Comparison of ENCODE assay signal across 1 cellular context in genomic region chr6:36649721-36650484, GRCh38.
TF ChIP-seq lines count a peak whose summit lies in the region.

No MANE protein-coding gene starts in this region.

TF ChIP-seq in endothelial cell of umbilical vein, 7 proteins besides CTCF, POLR2A, EP300 and RAD21:
- TF ChIP-seq GATA2 (IDR thresholded peaks at IDR 0.05; ENCODE audit: insufficient read depth, insufficient read length, low read depth, low read length) (peak; percentile 26), POLR2AphosphoS5 (IDR thresholded peaks at IDR 0.05; ENCODE audit: insufficient read depth, low read depth, low read length) (no peak)
